ENCODE assay signal across 21 cellular contexts in the genomic region with DNA sequence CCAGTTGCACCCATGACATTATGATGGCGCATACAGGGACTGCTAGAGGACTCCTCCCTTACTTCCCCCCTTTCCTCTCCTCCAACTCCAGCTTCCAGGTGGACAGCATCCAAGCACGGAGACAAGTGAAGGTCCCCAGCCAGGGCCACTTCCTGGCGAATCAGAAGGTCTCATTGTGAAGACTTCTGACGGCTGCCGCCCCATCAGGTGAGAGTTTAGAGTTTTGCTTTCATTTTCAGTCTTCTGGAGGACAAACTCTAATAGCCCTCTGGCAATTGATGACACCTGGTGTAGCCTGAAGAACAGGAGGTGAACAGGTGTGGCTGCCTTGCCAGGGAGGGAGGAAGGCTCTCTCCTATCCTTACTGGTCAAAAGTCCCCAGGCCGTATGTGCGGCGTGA.
DNase-seq lines count a peak whose midpoint lies in the region; ATAC-seq, FAIRE-seq and TF ChIP-seq lines count a peak whose summit lies in the region.
"Had no signal": no experiment of that assay in that cellular context is flagged by ENCODE, and none has a peak within 500 bp of the region (broad histone marks: within the 10 kb centered on the region; RNA-seq: fewer than 3 reads in every experiment).

No MANE protein-coding gene starts in this region.

- RAD21 ChIA-PET in GM12878 (lab: Charles Lee; ENCODE audit: unreplicated experiment): no interaction called here

- DNase-seq in COLO668 (lab: John Stamatoyannopoulos, UW; ENCODE audit: unreplicated experiment): peak; percentile 14
- DNase-seq in DMS53 (lab: John Stamatoyannopoulos, UW): peak; percentile 94
- DNase-seq in LNCaP clone FGC (ENCODE audit: low read depth): no peak
- DNase-seq in GM12878 (ENCODE audit: low read depth, low spot score): no peak
- no peak for DNase-seq in midbrain (lab: John Stamatoyannopoulos, UW)
- DNase-seq in middle frontal gyrus (ENCODE audit: extremely low spot score, low spot score): no peak
- DNase-seq in NOMO-1 treated with DMSO at 0.1 percent for 48 hours (lab: John Stamatoyannopoulos, UW; ENCODE audit: unreplicated experiment): no peak
- DNase-seq: CD8-positive, alpha-beta T cell; DMS79 treated with DMSO at 0.1 percent for 48 hours; HCEC 1CT; KBM-7; NCI-H1048; NCI-H1436; NCI-H2081 treated with DMSO at 0.1 percent for 48 hours; NCI-H82; SW 1271 had no signal

- H3K9me3 ChIP-seq in GM12878 (replicated peaks; ENCODE audit: control insufficient read depth, insufficient read depth, low read length): no peaks in the 10 kb centered on the region
- H3K9me3 ChIP-seq: BLaER1 treated with 17β-estradiol and CSF1 and Interleukin-3, amounts not matched to agents 10 nM and 100 nM had no signal

- CTCF ChIA-PET in GM12878 (lab: Yijun Ruan, JAX): no interaction called here

- intact Hi-C loops in GM12878 (cut with micrococcal nuclease; ENCODE audit: unreplicated experiment): no loop called here

- no peak for FAIRE-seq in GM12878 (lab: Jason Lieb, UNC)
- FAIRE-seq: D721Med had no signal

- no peaks in the 10 kb centered on the region for H3K79me2 ChIP-seq in GM12878 (ENCODE audit: control insufficient read depth, insufficient read depth, low read length)

- H3K27ac ChIP-seq in GM12878 (ENCODE audit: control insufficient read depth, insufficient read depth): no peak overlapping the region
- H3K27ac ChIP-seq: BLaER1 treated with 17β-estradiol and CSF1 and Interleukin-3, amounts not matched to agents 10 nM and 100 nM had no signal

- SMC1A ChIA-PET in GM12878 (lab: Charles Lee; ENCODE audit: uncharacterized antibody, unreplicated experiment): no interaction called here

- no peaks in the 10 kb centered on the region for H3K36me3 ChIP-seq in GM12878 (ENCODE audit: control insufficient read depth in 2 of 2, insufficient read depth in 2 of 2, low read length in 1 of 2)
- H3K36me3 ChIP-seq: BLaER1 treated with 17β-estradiol and CSF1 and Interleukin-3, amounts not matched to agents 10 nM and 100 nM had no signal

- no TSS peak for BruUV-seq in GM12878 (replicated peaks; lab: Mats Ljungman, UMichigan)

- no peak for TF ChIP-seq POLR2A in GM12878 (IDR thresholded peaks at IDR 0.05; ENCODE audit: low read depth, low read length)

- in situ Hi-C loops in GM12878 (cut with MboI): no loop called here

- TF ChIP-seq EP300 in GM12878 (IDR thresholded peaks at IDR 0.05; ENCODE audit: borderline replicate concordance in 1 of 2, control insufficient read depth in 1 of 2, low read depth in 2 of 2, low read length in 2 of 2): no peak

- H3K27me3 ChIP-seq in GM12878 (replicated peaks in 1 of 2; ENCODE audit: control insufficient read depth in 2 of 2, insufficient read depth in 2 of 2, low read length in 1 of 2): no peaks in the 10 kb centered on the region
- H3K27me3 ChIP-seq: BLaER1 treated with 17β-estradiol and CSF1 and Interleukin-3, amounts not matched to agents 10 nM and 100 nM had no signal

- H2AFZ ChIP-seq in GM12878 (ENCODE audit: control insufficient read depth, low read depth, low read length): no peak overlapping the region
- H2AFZ ChIP-seq: GM23338 had no signal

- no peak overlapping the region for H3K9ac ChIP-seq in GM12878 (ENCODE audit: control insufficient read depth, insufficient read depth, low read length)
- H3K9ac ChIP-seq: BLaER1 treated with 17β-estradiol and CSF1 and Interleukin-3, amounts not matched to agents 10 nM and 100 nM had no signal

- H4K20me1 ChIP-seq in GM12878 (ENCODE audit: control insufficient read depth, insufficient read depth): no peaks in the 10 kb centered on the region
- H4K20me1 ChIP-seq: BLaER1 treated with 17β-estradiol and CSF1 and Interleukin-3, amounts not matched to agents 10 nM and 100 nM had no signal

- ATAC-seq in GM12878 (peak; percentile 50), HG03095 (IDR thresholded peaks at IDR 0.05; ENCODE audit: unreplicated experiment) (no peak)
- ATAC-seq: CD8-positive, alpha-beta T cell; GM23338; Panc1 had no signal

- POLR2A ChIA-PET in GM12878 (lab: Charles Lee): no interaction called here

- no peaks in the 10 kb centered on the region for H3K4me1 ChIP-seq in GM12878 (ENCODE audit: control insufficient read depth, insufficient read depth, low read length)

- TF ChIP-seq CTCF in LNCaP clone FGC (IDR thresholded peaks at IDR 0.05; ENCODE audit: control insufficient read depth, extremely low read depth, insufficient read depth) (no peak), GM12878 (IDR thresholded peaks at IDR 0.05 in 2 of 3, conservative IDR thresholded peaks at IDR 0.05 in 1 of 3; ENCODE audit: control insufficient read depth in 2 of 3, extremely low read depth in 1 of 3, insufficient read depth in 1 of 3, low read depth in 3 of 3, low read length in 3 of 3) (no peak)

- no peak for TF ChIP-seq RAD21 in GM12878 (IDR thresholded peaks at IDR 0.05; ENCODE audit: insufficient read depth, low read depth, low read length)

- H3K4me3 ChIP-seq in LNCaP clone FGC (ENCODE audit: low read depth, low read length): peak overlapping the region; percentile 30
- no peak overlapping the region for H3K4me3 ChIP-seq in GM12878
- H3K4me3 ChIP-seq: BLaER1 treated with 17β-estradiol and CSF1 and Interleukin-3, amounts not matched to agents 10 nM and 100 nM; GM23338 had no signal

- H3K4me2 ChIP-seq in GM12878 (ENCODE audit: control insufficient read depth, insufficient read depth): no peak overlapping the region
- H3K4me2 ChIP-seq: BLaER1 treated with 17β-estradiol and CSF1 and Interleukin-3, amounts not matched to agents 10 nM and 100 nM; GM23338 had no signal

- WGBS in GM12878 (ENCODE audit: insufficient coverage, insufficient replicate concordance, low lambda C conversion rate, missing lambda C conversion rate): 61% methylated on average over 8 of the region's 8 CpGs

TF ChIP-seq in GM12878, 131 proteins besides CTCF, POLR2A, EP300 and RAD21 (continues in another document):
- TF ChIP-seq MYC (IDR thresholded peaks at IDR 0.05; ENCODE audit: insufficient read depth, insufficient read length, insufficient replicate concordance, low read length, severe bottlenecking): no peak
- TF ChIP-seq MXI1 (IDR thresholded peaks at IDR 0.05; ENCODE audit: low read depth, low read length): no peak
- no peak for TF ChIP-seq ZNF384 (IDR thresholded peaks at IDR 0.05; ENCODE audit: borderline replicate concordance, low read depth, low read length)
- TF ChIP-seq NRF1 (conservative IDR thresholded peaks at IDR 0.05; ENCODE audit: low read depth, low read length): no peak
- no peak for TF ChIP-seq RB1 (IDR thresholded peaks at IDR 0.05; ENCODE audit: borderline replicate concordance)
- no peak for TF ChIP-seq IKZF2 (IDR thresholded peaks at IDR 0.05)
- TF ChIP-seq, protein P1, sequence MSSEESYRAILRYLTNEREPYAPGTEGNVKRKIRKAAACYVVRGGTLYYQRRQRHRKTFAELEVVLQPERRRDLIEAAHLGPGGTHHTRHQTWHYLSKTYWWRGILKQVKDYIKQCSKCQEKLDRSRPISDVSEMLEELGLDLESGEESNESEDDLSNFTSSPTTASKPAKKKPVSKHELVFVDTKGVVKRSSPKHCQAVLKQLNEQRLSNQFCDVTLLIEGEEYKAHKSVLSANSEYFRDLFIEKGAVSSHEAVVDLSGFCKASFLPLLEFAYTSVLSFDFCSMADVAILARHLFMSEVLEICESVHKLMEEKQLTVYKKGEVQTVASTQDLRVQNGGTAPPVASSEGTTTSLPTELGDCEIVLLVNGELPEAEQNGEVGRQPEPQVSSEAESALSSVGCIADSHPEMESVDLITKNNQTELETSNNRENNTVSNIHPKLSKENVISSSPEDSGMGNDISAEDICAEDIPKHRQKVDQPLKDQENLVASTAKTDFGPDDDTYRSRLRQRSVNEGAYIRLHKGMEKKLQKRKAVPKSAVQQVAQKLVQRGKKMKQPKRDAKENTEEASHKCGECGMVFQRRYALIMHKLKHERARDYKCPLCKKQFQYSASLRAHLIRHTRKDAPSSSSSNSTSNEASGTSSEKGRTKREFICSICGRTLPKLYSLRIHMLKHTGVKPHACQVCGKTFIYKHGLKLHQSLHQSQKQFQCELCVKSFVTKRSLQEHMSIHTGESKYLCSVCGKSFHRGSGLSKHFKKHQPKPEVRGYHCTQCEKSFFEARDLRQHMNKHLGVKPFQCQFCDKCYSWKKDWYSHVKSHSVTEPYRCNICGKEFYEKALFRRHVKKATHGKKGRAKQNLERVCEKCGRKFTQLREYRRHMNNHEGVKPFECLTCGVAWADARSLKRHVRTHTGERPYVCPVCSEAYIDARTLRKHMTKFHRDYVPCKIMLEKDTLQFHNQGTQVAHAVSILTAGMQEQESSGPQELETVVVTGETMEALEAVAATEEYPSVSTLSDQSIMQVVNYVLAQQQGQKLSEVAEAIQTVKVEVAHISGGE (CRISPR knock-in tag; IDR thresholded peaks at IDR 0.05): no peak
- TF ChIP-seq, protein P2, sequence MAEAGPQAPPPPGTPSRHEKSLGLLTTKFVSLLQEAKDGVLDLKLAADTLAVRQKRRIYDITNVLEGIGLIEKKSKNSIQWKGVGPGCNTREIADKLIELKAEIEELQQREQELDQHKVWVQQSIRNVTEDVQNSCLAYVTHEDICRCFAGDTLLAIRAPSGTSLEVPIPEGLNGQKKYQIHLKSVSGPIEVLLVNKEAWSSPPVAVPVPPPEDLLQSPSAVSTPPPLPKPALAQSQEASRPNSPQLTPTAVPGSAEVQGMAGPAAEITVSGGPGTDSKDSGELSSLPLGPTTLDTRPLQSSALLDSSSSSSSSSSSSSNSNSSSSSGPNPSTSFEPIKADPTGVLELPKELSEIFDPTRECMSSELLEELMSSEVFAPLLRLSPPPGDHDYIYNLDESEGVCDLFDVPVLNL (IDR thresholded peaks at IDR 0.05; ENCODE audit: low read depth, low read length): no peak
- TF ChIP-seq LARP7 (IDR thresholded peaks at IDR 0.05): no peak
- TF ChIP-seq RUNX3 (IDR thresholded peaks at IDR 0.05; ENCODE audit: low read length): no peak
- TF ChIP-seq, protein P3, sequence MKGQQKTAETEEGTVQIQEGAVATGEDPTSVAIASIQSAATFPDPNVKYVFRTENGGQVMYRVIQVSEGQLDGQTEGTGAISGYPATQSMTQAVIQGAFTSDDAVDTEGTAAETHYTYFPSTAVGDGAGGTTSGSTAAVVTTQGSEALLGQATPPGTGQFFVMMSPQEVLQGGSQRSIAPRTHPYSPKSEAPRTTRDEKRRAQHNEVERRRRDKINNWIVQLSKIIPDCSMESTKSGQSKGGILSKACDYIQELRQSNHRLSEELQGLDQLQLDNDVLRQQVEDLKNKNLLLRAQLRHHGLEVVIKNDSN (IDR thresholded peaks at IDR 0.05; ENCODE audit: borderline replicate concordance, extremely low read length, insufficient read depth, low read depth, low read length): no peak
- no peak for TF ChIP-seq SMAD1 (IDR thresholded peaks at IDR 0.05; ENCODE audit: low read depth, partially characterized antibody)

Comparison
In these comparisons a context has a peak if more than half of its experiments do, and no peak if none do; other contexts are left out.
1. DNase-seq: peak in COLO668 (single experiment) and DMS53 (single experiment); none in LNCaP clone FGC (single experiment), GM12878 (single experiment), midbrain (single experiment), middle frontal gyrus (single experiment) and NOMO-1 treated with DMSO at 0.1 percent for 48 hours (single experiment).